ENCODE assay signal across 1 cellular context in genomic region chr14:20848316-20848954, GRCh38.
TF ChIP-seq lines count a peak whose summit lies in the region.

No MANE protein-coding gene starts in this region.

TF ChIP-seq in SK-N-SH treated with all-trans-retinoic acid at 6 μM for 48 hours, 23 proteins besides CTCF, POLR2A, EP300 and RAD21 (continued from another document):
- no peak for TF ChIP-seq ISL1 (CRISPR knock-in tag; IDR thresholded peaks at IDR 0.05)
- TF ChIP-seq ARNTL (CRISPR knock-in tag; IDR thresholded peaks at IDR 0.05; ENCODE audit: borderline replicate concordance, low read depth), result no peak
- TF ChIP-seq CSDC2 (CRISPR knock-in tag; IDR thresholded peaks at IDR 0.05), result no peak
- TF ChIP-seq RARB (CRISPR knock-in tag; IDR thresholded peaks at IDR 0.05), result no peak
